8 cellular contexts compared by ENCODE assay signal in the genomic region with DNA sequence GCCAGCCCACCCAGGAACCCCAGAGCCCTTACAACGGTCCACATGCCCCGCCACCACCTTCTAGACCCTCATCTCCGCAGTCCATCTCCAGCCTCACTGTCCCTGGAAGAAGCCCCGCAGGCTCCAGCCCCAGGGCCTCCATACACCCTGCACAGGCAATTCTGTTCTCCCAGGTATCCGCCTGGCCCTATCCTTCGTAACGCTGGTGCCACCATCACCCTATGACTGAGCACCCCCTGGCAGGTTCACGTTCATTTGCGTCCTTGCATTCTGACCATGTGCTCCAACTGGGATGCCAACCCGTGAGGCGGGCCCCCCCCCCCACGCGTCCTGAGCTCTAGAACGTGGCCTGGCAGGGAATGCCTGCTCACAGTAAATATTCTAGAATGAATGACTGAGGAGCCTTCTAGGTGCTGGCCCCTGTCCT. TPM values are rescaled to one million over a fixed set of nuclear protein-coding genes. Genes with fewer than 3 reads are reported as not detected.
DNase-seq lines count a peak whose midpoint lies in the region; ATAC-seq and TF ChIP-seq lines count a peak whose summit lies in the region.

No MANE protein-coding gene starts in this region.

- peak overlapping the region; percentile 63 for H3K4me3 ChIP-seq in skeletal muscle satellite cell (ENCODE audit: low read length)

- H3K27ac Mint-ChIP-seq in H9 (peak overlapping the region in 2 of 3 experiments; percentile 88 to 97; a peak in 3 of 7 replicates), activated B cell treated with CpG ODN at 0.5 μM for 24 hours (peak overlapping the region; percentile 91), glutamatergic neuron (ENCODE audit: unreplicated experiment) (peak overlapping the region; percentile 23)

- H3K9ac ChIP-seq in H9 (ENCODE audit: extremely low read depth, insufficient read length, low read length) = no peak overlapping the region
- H3K9ac ChIP-seq in skeletal muscle satellite cell (ENCODE audit: low read depth, low read length) = peak overlapping the region; percentile 64

- no peak overlapping the region for H3K27ac ChIP-seq in H9 (ENCODE audit: insufficient read length, low read depth, low read length)

- no peak overlapping the region for H2BK120ac ChIP-seq in H9 (ENCODE audit: low read depth, low read length, poor library complexity, severe bottlenecking)

- peaks cover 25 to 34% of the 10 kb centered on the region in 2 experiments for H3K4me1 Mint-ChIP-seq in H9
- H3K4me1 Mint-ChIP-seq in activated B cell treated with CpG ODN at 0.5 μM for 24 hours = peaks cover 47% of the 10 kb centered on the region
- peaks cover 23% of the 10 kb centered on the region for H3K4me1 Mint-ChIP-seq in glutamatergic neuron (ENCODE audit: low read depth, unreplicated experiment)

- no peak overlapping the region for H4K5ac ChIP-seq in H9 (ENCODE audit: insufficient read length, low read depth, low read length)

- ATAC-seq in activated B cell treated with CpG ODN at 0.5 μM for 24 hours (ENCODE audit: low read depth) (no peak), HG02884 (IDR thresholded peaks at IDR 0.05; ENCODE audit: unreplicated experiment) (no peak)

- H4K8ac ChIP-seq in H9 (replicated peaks; ENCODE audit: insufficient read length, low read depth, low read length) = peak overlapping the region; percentile 23

- H3K4me1 ChIP-seq in H9 (ENCODE audit: insufficient read depth, low read length) = no peaks in the 10 kb centered on the region; the same call in 1 of the 2 replicates
- peaks cover 24% of the 10 kb centered on the region for H3K4me1 ChIP-seq in skeletal muscle satellite cell (ENCODE audit: control insufficient read depth, insufficient read depth, low read length)

- no CpG with 5 or more reads among the region's 14 CpGs for WGBS in H9 (ENCODE audit: extremely low coverage, insufficient read length, low lambda C conversion rate)

- H2AK5ac ChIP-seq in H9 (ENCODE audit: insufficient read length, low read length) = no peak overlapping the region

- H3K14ac ChIP-seq in H9 (ENCODE audit: insufficient read depth, low read length) = peak overlapping the region; percentile 77; the same call in 1 of the 2 replicates

- H3K4me2 ChIP-seq in H9 (ENCODE audit: insufficient read depth, insufficient read length, low read length) = peak overlapping the region; percentile 80
- H3K4me2 ChIP-seq in skeletal muscle satellite cell (ENCODE audit: low read length) = peak overlapping the region; percentile 73

- no peak overlapping the region for H2AFZ ChIP-seq in H9 (ENCODE audit: low read length)

- no peaks in the 10 kb centered on the region for H4K20me1 ChIP-seq in H9 (ENCODE audit: control insufficient read depth, insufficient read depth, insufficient read length)

- H4K91ac ChIP-seq in H9 (ENCODE audit: insufficient read length, low read depth, low read length) = no peak overlapping the region

- H3K79me2 ChIP-seq in H9 (ENCODE audit: insufficient read depth, low read length) = peaks cover 5% of the 10 kb centered on the region

- H3K4me3 Mint-ChIP-seq in H9 (peak overlapping the region; percentile 47 to 76), activated B cell treated with CpG ODN at 0.5 μM for 24 hours (peak overlapping the region; percentile 81), glutamatergic neuron (ENCODE audit: unreplicated experiment) (peak overlapping the region; percentile 63)

- TF ChIP-seq CTCF in H9 (conservative IDR thresholded peaks at IDR 0.05) (no peak), activated B cell treated with CpG ODN at 0.5 μM for 24 hours (IDR thresholded peaks at IDR 0.05) (no peak), glutamatergic neuron (IDR thresholded peaks at IDR 0.05; ENCODE audit: partially characterized antibody, unreplicated experiment) (no peak)

- no peak overlapping the region for H2BK5ac ChIP-seq in H9 (ENCODE audit: insufficient read length, low read length)

- DNase-seq in H9 (no peak), activated B cell treated with CpG ODN at 0.5 μM for 24 hours (no peak), glutamatergic neuron (no peak), NCI-H2107 (lab: John Stamatoyannopoulos, UW) (no peak), SIG-M5 treated with dmso at 0.1 percent for 504 hours (lab: John Stamatoyannopoulos, UW; ENCODE audit: unreplicated experiment) (no peak), Ammon's horn (ENCODE audit: low spot score) (no peak)

- H3K36me3 Mint-ChIP-seq in H9 (ENCODE audit: insufficient read depth in 1 of 3, low read depth in 3 of 3) = peaks cover 6 to 10% (median 9%) of the 10 kb centered on the region in 3 experiments; a peak in 6 of 7 replicates
- H3K36me3 Mint-ChIP-seq in activated B cell treated with CpG ODN at 0.5 μM for 24 hours (ENCODE audit: low read depth) = no peaks in the 10 kb centered on the region
- no peaks in the 10 kb centered on the region for H3K36me3 Mint-ChIP-seq in glutamatergic neuron (ENCODE audit: unreplicated experiment)

- H3K79me1 ChIP-seq in H9 (ENCODE audit: insufficient read depth, low read depth, low read length, poor library complexity, severe bottlenecking) = no peaks in the 10 kb centered on the region

- H3K4ac ChIP-seq in H9 (ENCODE audit: low read depth, low read length) = no peak overlapping the region; the same call in 1 of the 2 replicates

- H3K9me3 Mint-ChIP-seq in H9 (no peaks in the 10 kb centered on the region), activated B cell treated with CpG ODN at 0.5 μM for 24 hours (no peaks in the 10 kb centered on the region), glutamatergic neuron (ENCODE audit: unreplicated experiment) (peaks cover 6% of the 10 kb centered on the region)

- H3K23ac ChIP-seq in H9 (ENCODE audit: insufficient read length, low read depth, low read length) = no peak overlapping the region

- intact Hi-C loops in activated B cell treated with CpG ODN at 0.5 μM for 24 hours (cut with micrococcal nuclease) = loop anchor here (10.0 kb wide), 1 partner anchor 300 kb away; a partner anchor contains a TSS

- H3K23me2 ChIP-seq in H9 (ENCODE audit: insufficient read length, low read depth, low read length, poor library complexity, severe bottlenecking) = peaks cover 9% of the 10 kb centered on the region

- peak overlapping the region; percentile 91 for H3K18ac ChIP-seq in H9 (ENCODE audit: insufficient read length, low read depth, low read length)

- CTCF ChIA-PET in activated B cell treated with CpG ODN at 0.5 μM for 24 hours (lab: Charles Lee) = no interaction called here

- H3K27me3 ChIP-seq in H9 (ENCODE audit: insufficient read depth, low read length) = no peaks in the 10 kb centered on the region; the same call in 1 of the 2 replicates
- H3K27me3 ChIP-seq in skeletal muscle satellite cell (ENCODE audit: control insufficient read depth, insufficient read depth, low read length) = no peaks in the 10 kb centered on the region

- no peak overlapping the region for H2BK12ac ChIP-seq in H9 (ENCODE audit: insufficient read length, low read depth, low read length)

- no peak overlapping the region for H2BK15ac ChIP-seq in H9 (ENCODE audit: low read depth, low read length)

- H3K27me3 Mint-ChIP-seq in H9 (ENCODE audit: low read depth) (peaks cover 29% of the 10 kb centered on the region), activated B cell treated with CpG ODN at 0.5 μM for 24 hours (no peaks in the 10 kb centered on the region), glutamatergic neuron (ENCODE audit: unreplicated experiment) (peaks cover 4% of the 10 kb centered on the region)

- H3K36me3 ChIP-seq in skeletal muscle satellite cell (ENCODE audit: insufficient read depth, low read length) = no peaks in the 10 kb centered on the region

- no peak overlapping the region for H3K56ac ChIP-seq in H9 (ENCODE audit: insufficient read length, low read depth, low read length)

- H3T11ph ChIP-seq in H9 (ENCODE audit: low read length) = no peak overlapping the region

- no peak overlapping the region for H2BK20ac ChIP-seq in H9 (ENCODE audit: low read depth, low read length, poor library complexity, severe bottlenecking)

- H3K9me3 ChIP-seq in H9 (ENCODE audit: control insufficient read depth, low read depth, low read length) (no peaks in the 10 kb centered on the region), skeletal muscle satellite cell (replicated peaks; ENCODE audit: low read length) (no peaks in the 10 kb centered on the region)

- POLR2A ChIA-PET in activated B cell treated with CpG ODN at 0.5 μM for 24 hours (lab: Charles Lee) = interaction anchor here (0.6 to 3.8 kb wide), 13 partner anchors 8 to 399 kb away, joined by 3 to 11 read pairs (median 5); a partner anchor contains a TSS

RNA-seq across cellular contexts. Expression of a gene that starts 0.7 kb away (rescaled TPM):
- total RNA-seq in H9 (2021) (31.3 and 31.7 TPM in 2 replicates), activated B cell treated with CpG ODN at 0.5 μM for 24 hours (39.3 and 40.8 TPM in 2 replicates), glutamatergic neuron (ENCODE audit: unreplicated experiment) (25.1 TPM)
- 18.8 and 28.9 TPM in 2 replicates for total RNA-seq in skeletal muscle satellite cell (2012; rRNA removed)

RNA-seq across cellular contexts. Expression of a gene that starts 50.1 kb away (rescaled TPM):
- total RNA-seq in H9 (2021) = 523 and 533 TPM in 2 replicates
- 847 and 865 TPM in 2 replicates for total RNA-seq in activated B cell treated with CpG ODN at 0.5 μM for 24 hours
- 966 TPM for total RNA-seq in glutamatergic neuron (ENCODE audit: unreplicated experiment)
- total RNA-seq in skeletal muscle satellite cell (2012; rRNA removed) = 1,475 and 1,652 TPM in 2 replicates

Comparison
In these comparisons a context has a peak if more than half of its experiments do, and no peak if none do; other contexts are left out.
1. H3K27ac Mint-ChIP-seq: peak in every context shown above with its lines; median percentile 92 in H9; 91 in activated B cell treated with CpG ODN at 0.5 μM for 24 hours; 23 in glutamatergic neuron.